ENCODE assay signal across 20 cellular contexts in genomic region chr10:116761883-116762282, GRCh38.
"Had no signal": no experiment of that assay in that cellular context is flagged by ENCODE, and none has a peak within 500 bp of the region (broad histone marks: within the 10 kb centered on the region; RNA-seq: fewer than 3 reads in every experiment).

No MANE protein-coding gene starts in this region.

- H3K27me3 ChIP-seq: adrenal gland, colonic mucosa had no signal

- H3K27ac ChIP-seq: adrenal gland, colonic mucosa, left lung, tibial artery had no signal

- DNase-seq: activated CD4-positive, alpha-beta T cell treated with anti-CD3 and anti-CD28 coated beads for 36 hours; activated CD4-positive, alpha-beta T cell treated with anti-CD3 and anti-CD28 coated beads, Interleukin-2, amount 50 U/mL, for 4 hours; activated CD8-positive, alpha-beta memory T cell treated with anti-CD3 and anti-CD28 coated beads for 24 hours; activated CD8-positive, alpha-beta memory T cell treated with anti-CD3 and anti-CD28 coated beads, Interleukin-2, amount 50 U/mL, for 4 hours; activated naive CD4-positive, alpha-beta T cell; activated T-cell treated with anti-CD3 and anti-CD28 coated beads, Interleukin-2, amount 50 U/mL, for 24 hours; adrenal gland; colonic mucosa; left lung; nephron progenitor cell; retina; stimulated activated CD4-positive, alpha-beta T cell treated with anti-CD3 and anti-CD28 coated beads, Interleukin-4, amount 100 ng/mL, for 24 hours; stimulated activated naive CD8-positive, alpha-beta T cell treated with anti-CD3 and anti-CD28 coated beads, Interleukin-15, Interleukin-2, amounts not matched to agents 100 U/mL and 50 U/mL, for 24 hours; T1000; tibial artery had no signal

- H3K4me3 ChIP-seq: adrenal gland, colonic mucosa, left lung, lung, tibial artery had no signal

- H3K36me3 ChIP-seq: adrenal gland, colonic mucosa, left lung, tibial artery had no signal

- ATAC-seq: activated CD4-positive, alpha-beta T cell treated with anti-CD3 and anti-CD28 coated beads for 36 hours; activated T-helper 17 cell treated with anti-CD3 and anti-CD28 coated beads, Interleukin-2, amount 50 U/mL, for 72 hours; left lung; stimulated activated naive CD8-positive, alpha-beta T cell treated with anti-CD3 and anti-CD28 coated beads, Interleukin-15, Interleukin-2, amounts not matched to agents 100 U/mL and 50 U/mL, for 24 hours; WTC11 had no signal

- H3K9me3 ChIP-seq: adrenal gland, colonic mucosa, left lung, tibial artery had no signal

- H3K4me1 ChIP-seq: left lung had no signal

- FAIRE-seq: astrocyte, urothelium cell line had no signal
